ENCODE assay signal across 9 cellular contexts in the genomic region with DNA sequence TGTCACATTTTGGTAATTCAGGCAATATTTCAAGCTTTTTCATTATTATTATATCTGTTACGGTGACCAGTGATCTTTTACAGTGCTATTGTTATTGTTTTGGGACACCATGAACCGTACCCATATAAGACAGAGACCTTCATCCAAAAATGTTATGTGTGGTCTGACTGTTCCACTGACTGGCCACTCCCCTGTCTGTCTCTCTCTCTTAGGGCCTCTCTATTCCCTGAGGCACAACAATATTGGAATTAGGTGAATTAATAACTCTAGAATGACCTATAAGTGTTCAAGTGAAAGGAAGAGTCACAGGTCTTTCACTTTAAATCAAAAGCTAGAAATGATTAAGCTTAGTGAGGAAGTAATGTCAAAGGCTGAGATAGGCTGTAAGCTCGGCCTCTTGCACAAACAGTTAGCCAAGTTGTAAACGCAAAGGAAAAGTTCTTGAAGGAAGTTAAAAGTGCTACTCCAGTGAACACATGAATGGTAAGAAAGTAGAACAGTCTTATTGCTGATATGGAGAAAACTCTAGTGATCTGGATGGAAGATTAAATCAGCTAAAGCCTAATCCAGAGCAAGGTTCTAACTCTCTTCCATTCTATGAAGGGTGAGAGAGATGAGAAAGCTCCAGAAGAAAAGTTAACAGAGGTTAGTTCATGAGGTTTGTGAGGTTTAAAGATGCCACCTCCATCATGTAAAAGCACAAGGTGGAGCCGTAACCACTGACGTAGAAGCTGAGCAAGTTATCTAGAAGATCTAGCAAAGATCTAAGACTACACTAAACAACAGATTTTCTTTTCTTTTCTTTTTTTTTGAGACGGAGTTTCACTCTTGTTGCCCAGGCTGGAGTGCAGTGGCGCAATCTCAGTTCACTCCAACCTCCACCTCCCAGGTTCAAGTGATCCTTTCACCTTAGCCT. TPM values are rescaled to one million over a fixed set of nuclear protein-coding genes. Genes with fewer than 3 reads are reported as not detected.
DNase-seq lines count a peak whose midpoint lies in the region; ATAC-seq lines count a peak whose summit lies in the region.
"Had no signal": no experiment of that assay in that cellular context is flagged by ENCODE, and none has a peak within 500 bp of the region (broad histone marks: within the 10 kb centered on the region; RNA-seq: fewer than 3 reads in every experiment).

No MANE protein-coding gene starts in this region.

- peak; percentile 46 for DNase-seq in activated CD4-positive, alpha-beta T cell treated with anti-CD3 and anti-CD28 coated beads for 36 hours
- DNase-seq in activated CD4-positive, alpha-beta T cell treated with anti-CD3 and anti-CD28 coated beads for 1 hour: no peak
- peak; percentile 55 for DNase-seq in activated T-helper 1 cell treated with anti-CD3 and anti-CD28 coated beads, Interleukin-12 subunit alpha, Interleukin-12 subunit beta, Interleukin-2, Interleukin-4 antibody, amounts not matched to agents 30 ng/mL and 10 ng/mL and 1 ng/mL, durations not matched to agents 14 hours and 24 hours and 36 hours (ENCODE audit: low spot score)
- DNase-seq in dermis blood vessel endothelial cell (no peak), KG1 (lab: John Stamatoyannopoulos, UW) (no peak), cardiac septum (ENCODE audit: low spot score) (no peak)

- H3K4me1 Mint-ChIP-seq in activated CD4-positive, alpha-beta T cell treated with anti-CD3 and anti-CD28 coated beads for 36 hours: peaks cover 54% of the 10 kb centered on the region
- peaks cover 67% of the 10 kb centered on the region for H3K4me1 Mint-ChIP-seq in activated T-helper 1 cell treated with anti-CD3 and anti-CD28 coated beads, Interleukin-12 subunit alpha, Interleukin-12 subunit beta, Interleukin-2, Interleukin-4 antibody, amounts not matched to agents 30 ng/mL and 10 ng/mL and 1 ng/mL, durations not matched to agents 14 hours and 24 hours and 36 hours (ENCODE audit: low read depth)
- peaks cover 73% of the 10 kb centered on the region for H3K4me1 Mint-ChIP-seq in stimulated activated memory B cell treated with anti-CD40 and anti-IgM and Interleukin-4, amounts not matched to agents 10 μg/mL and 1 μg/mL and 100 μg/mL, for 72 hours

- intact Hi-C loops in activated CD4-positive, alpha-beta T cell treated with anti-CD3 and anti-CD28 coated beads for 36 hours (cut with DNase I, micrococcal nuclease): loop anchor here (1.0 to 2.0 kb wide), 4 partner anchors 9 to 19 kb away; no protein-coding TSS in a partner anchor
- intact Hi-C loops in activated T-helper 1 cell treated with anti-CD3 and anti-CD28 coated beads, Interleukin-12 subunit alpha, Interleukin-12 subunit beta, Interleukin-2, Interleukin-4 antibody, amounts not matched to agents 30 ng/mL and 10 ng/mL and 1 ng/mL, durations not matched to agents 14 hours and 24 hours and 36 hours (cut with micrococcal nuclease): loop anchor here (1.0 to 2.0 kb wide), 5 partner anchors 8 to 200 kb away; partner anchors contain the start of genes CCDC18 and TMED5
- intact Hi-C loops in cardiac septum (cut with DNase I): no loop called here

- CTCF ChIA-PET in activated CD4-positive, alpha-beta T cell treated with anti-CD3 and anti-CD28 coated beads for 36 hours (lab: Charles Lee): interaction anchor here (0.6 to 3.7 kb wide), 13 partner anchors 9 to 438 kb away, joined by 3 to 34 read pairs (median 5); partner anchors contain the start of gene DIPK1A

- H3K9me3 Mint-ChIP-seq in activated CD4-positive, alpha-beta T cell treated with anti-CD3 and anti-CD28 coated beads for 36 hours (ENCODE audit: low read depth): peaks cover 4% of the 10 kb centered on the region
- peaks cover 10% of the 10 kb centered on the region for H3K9me3 Mint-ChIP-seq in activated T-helper 1 cell treated with anti-CD3 and anti-CD28 coated beads, Interleukin-12 subunit alpha, Interleukin-12 subunit beta, Interleukin-2, Interleukin-4 antibody, amounts not matched to agents 30 ng/mL and 10 ng/mL and 1 ng/mL, durations not matched to agents 14 hours and 24 hours and 36 hours
- H3K9me3 Mint-ChIP-seq in stimulated activated memory B cell treated with anti-CD40 and anti-IgM and Interleukin-4, amounts not matched to agents 10 μg/mL and 1 μg/mL and 100 μg/mL, for 72 hours: peaks cover 4% of the 10 kb centered on the region

- POLR2A ChIA-PET in activated CD4-positive, alpha-beta T cell treated with anti-CD3 and anti-CD28 coated beads for 36 hours (lab: Charles Lee): interaction anchor here (0.7 to 1.6 kb wide), 7 partner anchors 9 to 147 kb away, joined by 3 to 12 read pairs (median 6); partner anchors contain the start of gene DIPK1A

- ATAC-seq in activated CD4-positive, alpha-beta T cell treated with anti-CD3 and anti-CD28 coated beads for 36 hours: peak; percentile 73
- ATAC-seq in HG03196 (IDR thresholded peaks at IDR 0.05; ENCODE audit: unreplicated experiment): peak; percentile 44
- peak; percentile 79 for ATAC-seq in stimulated activated memory B cell treated with anti-CD40 and anti-IgM and Interleukin-4, amounts not matched to agents 10 μg/mL and 1 μg/mL and 100 μg/mL, for 72 hours
- ATAC-seq: HCT116 had no signal

- H3K36me3 Mint-ChIP-seq in activated CD4-positive, alpha-beta T cell treated with anti-CD3 and anti-CD28 coated beads for 36 hours (ENCODE audit: low read depth): peaks cover 6% of the 10 kb centered on the region
- H3K36me3 Mint-ChIP-seq in activated T-helper 1 cell treated with anti-CD3 and anti-CD28 coated beads, Interleukin-12 subunit alpha, Interleukin-12 subunit beta, Interleukin-2, Interleukin-4 antibody, amounts not matched to agents 30 ng/mL and 10 ng/mL and 1 ng/mL, durations not matched to agents 14 hours and 24 hours and 36 hours (ENCODE audit: low read depth): peaks cover 7% of the 10 kb centered on the region
- peaks cover 17% of the 10 kb centered on the region for H3K36me3 Mint-ChIP-seq in stimulated activated memory B cell treated with anti-CD40 and anti-IgM and Interleukin-4, amounts not matched to agents 10 μg/mL and 1 μg/mL and 100 μg/mL, for 72 hours

- H3K27ac Mint-ChIP-seq in activated CD4-positive, alpha-beta T cell treated with anti-CD3 and anti-CD28 coated beads for 36 hours: peak overlapping the region; percentile 97
- peak overlapping the region; percentile 97 for H3K27ac Mint-ChIP-seq in activated T-helper 1 cell treated with anti-CD3 and anti-CD28 coated beads, Interleukin-12 subunit alpha, Interleukin-12 subunit beta, Interleukin-2, Interleukin-4 antibody, amounts not matched to agents 30 ng/mL and 10 ng/mL and 1 ng/mL, durations not matched to agents 14 hours and 24 hours and 36 hours
- peak overlapping the region; percentile 94 for H3K27ac Mint-ChIP-seq in stimulated activated memory B cell treated with anti-CD40 and anti-IgM and Interleukin-4, amounts not matched to agents 10 μg/mL and 1 μg/mL and 100 μg/mL, for 72 hours

- peak overlapping the region; percentile 47 for H3K4me3 Mint-ChIP-seq in activated CD4-positive, alpha-beta T cell treated with anti-CD3 and anti-CD28 coated beads for 36 hours
- H3K4me3 Mint-ChIP-seq in activated T-helper 1 cell treated with anti-CD3 and anti-CD28 coated beads, Interleukin-12 subunit alpha, Interleukin-12 subunit beta, Interleukin-2, Interleukin-4 antibody, amounts not matched to agents 30 ng/mL and 10 ng/mL and 1 ng/mL, durations not matched to agents 14 hours and 24 hours and 36 hours: peak overlapping the region; percentile 60
- peak overlapping the region; percentile 57 for H3K4me3 Mint-ChIP-seq in stimulated activated memory B cell treated with anti-CD40 and anti-IgM and Interleukin-4, amounts not matched to agents 10 μg/mL and 1 μg/mL and 100 μg/mL, for 72 hours

- H3K27me3 Mint-ChIP-seq in activated CD4-positive, alpha-beta T cell treated with anti-CD3 and anti-CD28 coated beads for 36 hours: no peaks in the 10 kb centered on the region
- no peaks in the 10 kb centered on the region for H3K27me3 Mint-ChIP-seq in activated T-helper 1 cell treated with anti-CD3 and anti-CD28 coated beads, Interleukin-12 subunit alpha, Interleukin-12 subunit beta, Interleukin-2, Interleukin-4 antibody, amounts not matched to agents 30 ng/mL and 10 ng/mL and 1 ng/mL, durations not matched to agents 14 hours and 24 hours and 36 hours (ENCODE audit: insufficient read depth)
- no peaks in the 10 kb centered on the region for H3K27me3 Mint-ChIP-seq in stimulated activated memory B cell treated with anti-CD40 and anti-IgM and Interleukin-4, amounts not matched to agents 10 μg/mL and 1 μg/mL and 100 μg/mL, for 72 hours

RNA-seq across cellular contexts. Expression of gene DIPK1A, which starts 19.7 kb away (rescaled TPM):
- total RNA-seq in activated CD4-positive, alpha-beta T cell treated with anti-CD3 and anti-CD28 coated beads for 36 hours: 1 to 10 TPM; 6.1 to 6.5 TPM
- total RNA-seq in activated T-helper 1 cell treated with anti-CD3 and anti-CD28 coated beads, Interleukin-12 subunit alpha, Interleukin-12 subunit beta, Interleukin-2, Interleukin-4 antibody, amounts not matched to agents 30 ng/mL and 10 ng/mL and 1 ng/mL, durations not matched to agents 14 hours and 24 hours and 36 hours: 20.3 and 20.8 TPM in 2 replicates
- total RNA-seq in dermis blood vessel endothelial cell (0.47 and 0.68 TPM in 2 replicates), cardiac septum (7.5 TPM)

Comparison
In these comparisons a context has a peak if more than half of its experiments do, and no peak if none do; other contexts are left out.
1. DNase-seq: peak in activated CD4-positive, alpha-beta T cell treated with anti-CD3 and anti-CD28 coated beads for 36 hours (single experiment) and activated T-helper 1 cell treated with anti-CD3 and anti-CD28 coated beads, Interleukin-12 subunit alpha, Interleukin-12 subunit beta, Interleukin-2, Interleukin-4 antibody, amounts not matched to agents 30 ng/mL and 10 ng/mL and 1 ng/mL, durations not matched to agents 14 hours and 24 hours and 36 hours (single experiment); none in activated CD4-positive, alpha-beta T cell treated with anti-CD3 and anti-CD28 coated beads for 1 hour (single experiment), dermis blood vessel endothelial cell (single experiment), KG1 (single experiment) and cardiac septum (single experiment).
2. Peak in every context shown above with its lines, with median percentiles within 50 percentile points of each other: ATAC-seq, H3K27ac Mint-ChIP-seq and H3K4me3 Mint-ChIP-seq.